Comparison of ENCODE assay signal across 1 cellular context in the genomic region with DNA sequence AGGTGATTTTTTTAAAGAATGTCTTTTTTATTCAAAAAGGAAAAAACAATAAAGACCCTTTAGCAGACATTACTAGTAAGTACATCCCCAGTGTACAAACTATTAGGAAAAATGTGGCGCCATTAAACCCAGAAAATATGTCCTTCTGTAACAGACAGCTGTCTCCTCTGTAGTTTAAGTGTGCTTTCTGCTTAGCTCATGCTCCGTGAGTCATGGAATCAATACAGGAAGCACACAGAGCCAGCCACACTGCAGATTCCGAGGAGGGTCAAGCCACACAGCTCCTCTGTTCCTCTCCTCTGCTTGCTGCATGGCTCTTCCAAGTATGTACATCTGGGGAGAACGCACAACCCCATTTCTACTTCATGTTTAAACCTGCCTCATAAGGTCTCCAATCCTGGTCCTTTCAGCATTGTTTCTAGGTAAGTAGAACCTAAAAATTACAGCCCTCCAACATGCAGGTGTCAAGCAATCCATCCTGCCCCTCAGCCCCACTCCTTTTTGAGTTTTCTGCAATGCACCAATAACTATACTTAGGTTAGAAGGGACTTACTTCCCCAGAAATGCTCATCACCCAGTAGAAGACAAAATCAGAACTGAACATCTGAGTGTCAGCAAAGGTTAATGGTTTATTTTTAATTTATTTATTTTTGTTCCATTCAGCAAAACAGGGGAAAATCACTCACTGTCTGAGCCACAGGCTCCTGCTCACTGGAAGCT.
TF ChIP-seq lines count a peak whose summit lies in the region.

No MANE protein-coding gene starts in this region.

TF ChIP-seq in K562, 482 proteins besides CTCF, POLR2A, EP300 and RAD21 (continued from another document and continues in another):
- TF ChIP-seq, protein P1, sequence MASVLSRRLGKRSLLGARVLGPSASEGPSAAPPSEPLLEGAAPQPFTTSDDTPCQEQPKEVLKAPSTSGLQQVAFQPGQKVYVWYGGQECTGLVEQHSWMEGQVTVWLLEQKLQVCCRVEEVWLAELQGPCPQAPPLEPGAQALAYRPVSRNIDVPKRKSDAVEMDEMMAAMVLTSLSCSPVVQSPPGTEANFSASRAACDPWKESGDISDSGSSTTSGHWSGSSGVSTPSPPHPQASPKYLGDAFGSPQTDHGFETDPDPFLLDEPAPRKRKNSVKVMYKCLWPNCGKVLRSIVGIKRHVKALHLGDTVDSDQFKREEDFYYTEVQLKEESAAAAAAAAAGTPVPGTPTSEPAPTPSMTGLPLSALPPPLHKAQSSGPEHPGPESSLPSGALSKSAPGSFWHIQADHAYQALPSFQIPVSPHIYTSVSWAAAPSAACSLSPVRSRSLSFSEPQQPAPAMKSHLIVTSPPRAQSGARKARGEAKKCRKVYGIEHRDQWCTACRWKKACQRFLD (CRISPR knock-in tag; IDR thresholded peaks at IDR 0.05), result 0 out of 2 replicates have a peak, but pooled peaks have one; percentile 19
- no peak for TF ChIP-seq HNRNPUL1 (IDR thresholded peaks at IDR 0.05; ENCODE audit: low read length)
- no peak for TF ChIP-seq NR2C2 (CRISPR knock-in tag; IDR thresholded peaks at IDR 0.05)
- peak; percentile 50; the same call in 1 of the 2 replicates for TF ChIP-seq NR2C2 (tag; IDR thresholded peaks at IDR 0.05)
- TF ChIP-seq ARNT (IDR thresholded peaks at IDR 0.05), result peak in 1 of 2 experiments; percentile 74; a peak in 1 of 4 replicates
- peak; percentile 60 to 81; a peak in 3 of 4 replicates for TF ChIP-seq FOXK2 (conservative IDR thresholded peaks at IDR 0.05 in 1 of 2, IDR thresholded peaks at IDR 0.05 in 1 of 2; ENCODE audit: low read depth in 2 of 2)
- 0 out of 2 replicates have a peak, but pooled peaks have one; percentile 47 for TF ChIP-seq GTF2E2 (tag; IDR thresholded peaks at IDR 0.05)
- TF ChIP-seq, protein P2, sequence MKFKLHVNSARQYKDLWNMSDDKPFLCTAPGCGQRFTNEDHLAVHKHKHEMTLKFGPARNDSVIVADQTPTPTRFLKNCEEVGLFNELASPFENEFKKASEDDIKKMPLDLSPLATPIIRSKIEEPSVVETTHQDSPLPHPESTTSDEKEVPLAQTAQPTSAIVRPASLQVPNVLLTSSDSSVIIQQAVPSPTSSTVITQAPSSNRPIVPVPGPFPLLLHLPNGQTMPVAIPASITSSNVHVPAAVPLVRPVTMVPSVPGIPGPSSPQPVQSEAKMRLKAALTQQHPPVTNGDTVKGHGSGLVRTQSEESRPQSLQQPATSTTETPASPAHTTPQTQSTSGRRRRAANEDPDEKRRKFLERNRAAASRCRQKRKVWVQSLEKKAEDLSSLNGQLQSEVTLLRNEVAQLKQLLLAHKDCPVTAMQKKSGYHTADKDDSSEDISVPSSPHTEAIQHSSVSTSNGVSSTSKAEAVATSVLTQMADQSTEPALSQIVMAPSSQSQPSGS (CRISPR knock-in tag; IDR thresholded peaks at IDR 0.05), result no peak
- TF ChIP-seq SIRT6 (IDR thresholded peaks at IDR 0.05; ENCODE audit: low read depth, low read length), result no peak
- no peak for TF ChIP-seq TAF7 (tag; IDR thresholded peaks at IDR 0.05)
- TF ChIP-seq PHTF2 (CRISPR knock-in tag; IDR thresholded peaks at IDR 0.05), result no peak
- TF ChIP-seq HNRNPLL (IDR thresholded peaks at IDR 0.05; ENCODE audit: low read depth, low read length, poor library complexity, severe bottlenecking), result no peak
- TF ChIP-seq, protein P3, sequence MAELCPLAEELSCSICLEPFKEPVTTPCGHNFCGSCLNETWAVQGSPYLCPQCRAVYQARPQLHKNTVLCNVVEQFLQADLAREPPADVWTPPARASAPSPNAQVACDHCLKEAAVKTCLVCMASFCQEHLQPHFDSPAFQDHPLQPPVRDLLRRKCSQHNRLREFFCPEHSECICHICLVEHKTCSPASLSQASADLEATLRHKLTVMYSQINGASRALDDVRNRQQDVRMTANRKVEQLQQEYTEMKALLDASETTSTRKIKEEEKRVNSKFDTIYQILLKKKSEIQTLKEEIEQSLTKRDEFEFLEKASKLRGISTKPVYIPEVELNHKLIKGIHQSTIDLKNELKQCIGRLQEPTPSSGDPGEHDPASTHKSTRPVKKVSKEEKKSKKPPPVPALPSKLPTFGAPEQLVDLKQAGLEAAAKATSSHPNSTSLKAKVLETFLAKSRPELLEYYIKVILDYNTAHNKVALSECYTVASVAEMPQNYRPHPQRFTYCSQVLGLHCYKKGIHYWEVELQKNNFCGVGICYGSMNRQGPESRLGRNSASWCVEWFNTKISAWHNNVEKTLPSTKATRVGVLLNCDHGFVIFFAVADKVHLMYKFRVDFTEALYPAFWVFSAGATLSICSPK (IDR thresholded peaks at IDR 0.05; ENCODE audit: borderline replicate concordance), result no peak
- no peak for TF ChIP-seq ARID2 (IDR thresholded peaks at IDR 0.05)
- TF ChIP-seq, protein P4, sequence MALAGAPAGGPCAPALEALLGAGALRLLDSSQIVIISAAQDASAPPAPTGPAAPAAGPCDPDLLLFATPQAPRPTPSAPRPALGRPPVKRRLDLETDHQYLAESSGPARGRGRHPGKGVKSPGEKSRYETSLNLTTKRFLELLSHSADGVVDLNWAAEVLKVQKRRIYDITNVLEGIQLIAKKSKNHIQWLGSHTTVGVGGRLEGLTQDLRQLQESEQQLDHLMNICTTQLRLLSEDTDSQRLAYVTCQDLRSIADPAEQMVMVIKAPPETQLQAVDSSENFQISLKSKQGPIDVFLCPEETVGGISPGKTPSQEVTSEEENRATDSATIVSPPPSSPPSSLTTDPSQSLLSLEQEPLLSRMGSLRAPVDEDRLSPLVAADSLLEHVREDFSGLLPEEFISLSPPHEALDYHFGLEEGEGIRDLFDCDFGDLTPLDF (CRISPR knock-in tag; IDR thresholded peaks at IDR 0.05), result no peak
- no peak for TF ChIP-seq ZNF436 (CRISPR knock-in tag; IDR thresholded peaks at IDR 0.05)
- 0 out of 2 replicates have a peak, but pooled peaks have one; percentile 64 for TF ChIP-seq TGIF2 (CRISPR knock-in tag; IDR thresholded peaks at IDR 0.05)
- no peak for TF ChIP-seq TAF15 (IDR thresholded peaks at IDR 0.05; ENCODE audit: low read depth, low read length)
- TF ChIP-seq CBX8 (IDR thresholded peaks at IDR 0.05; ENCODE audit: borderline replicate concordance, extremely low read depth, low read depth, low read length, poor library complexity, severe bottlenecking), result no peak
- peak; percentile 15; the same call in 1 of the 2 replicates for TF ChIP-seq BHLHE40 (IDR thresholded peaks at IDR 0.05; ENCODE audit: low read length)
- TF ChIP-seq, protein P5, sequence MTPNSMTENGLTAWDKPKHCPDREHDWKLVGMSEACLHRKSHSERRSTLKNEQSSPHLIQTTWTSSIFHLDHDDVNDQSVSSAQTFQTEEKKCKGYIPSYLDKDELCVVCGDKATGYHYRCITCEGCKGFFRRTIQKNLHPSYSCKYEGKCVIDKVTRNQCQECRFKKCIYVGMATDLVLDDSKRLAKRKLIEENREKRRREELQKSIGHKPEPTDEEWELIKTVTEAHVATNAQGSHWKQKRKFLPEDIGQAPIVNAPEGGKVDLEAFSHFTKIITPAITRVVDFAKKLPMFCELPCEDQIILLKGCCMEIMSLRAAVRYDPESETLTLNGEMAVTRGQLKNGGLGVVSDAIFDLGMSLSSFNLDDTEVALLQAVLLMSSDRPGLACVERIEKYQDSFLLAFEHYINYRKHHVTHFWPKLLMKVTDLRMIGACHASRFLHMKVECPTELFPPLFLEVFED (CRISPR knock-in tag; conservative IDR thresholded peaks at IDR 0.05), result no peak
- TF ChIP-seq, protein P6, sequence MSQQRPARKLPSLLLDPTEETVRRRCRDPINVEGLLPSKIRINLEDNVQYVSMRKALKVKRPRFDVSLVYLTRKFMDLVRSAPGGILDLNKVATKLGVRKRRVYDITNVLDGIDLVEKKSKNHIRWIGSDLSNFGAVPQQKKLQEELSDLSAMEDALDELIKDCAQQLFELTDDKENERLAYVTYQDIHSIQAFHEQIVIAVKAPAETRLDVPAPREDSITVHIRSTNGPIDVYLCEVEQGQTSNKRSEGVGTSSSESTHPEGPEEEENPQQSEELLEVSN (IDR thresholded peaks at IDR 0.05; ENCODE audit: borderline replicate concordance in 1 of 2, extremely low read depth in 1 of 2, insufficient read depth in 1 of 2, insufficient read length in 1 of 2, low read depth in 1 of 2, low read length in 1 of 2, poor library complexity in 1 of 2, severe bottlenecking in 1 of 2), result peak in 1 of 2 experiments; percentile 30
- TF ChIP-seq, protein P7, sequence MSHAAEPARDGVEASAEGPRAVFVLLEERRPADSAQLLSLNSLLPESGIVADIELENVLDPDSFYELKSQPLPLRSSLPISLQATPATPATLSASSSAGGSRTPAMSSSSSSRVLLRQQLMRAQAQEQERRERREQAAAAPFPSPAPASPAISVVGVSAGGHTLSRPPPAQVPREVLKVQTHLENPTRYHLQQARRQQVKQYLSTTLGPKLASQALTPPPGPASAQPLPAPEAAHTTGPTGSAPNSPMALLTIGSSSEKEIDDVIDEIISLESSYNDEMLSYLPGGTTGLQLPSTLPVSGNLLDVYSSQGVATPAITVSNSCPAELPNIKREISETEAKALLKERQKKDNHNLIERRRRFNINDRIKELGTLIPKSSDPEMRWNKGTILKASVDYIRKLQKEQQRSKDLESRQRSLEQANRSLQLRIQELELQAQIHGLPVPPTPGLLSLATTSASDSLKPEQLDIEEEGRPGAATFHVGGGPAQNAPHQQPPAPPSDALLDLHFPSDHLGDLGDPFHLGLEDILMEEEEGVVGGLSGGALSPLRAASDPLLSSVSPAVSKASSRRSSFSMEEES (CRISPR knock-in tag; IDR thresholded peaks at IDR 0.05), result no peak
- TF ChIP-seq BDP1 (IDR thresholded peaks at IDR 0.05; ENCODE audit: insufficient read depth, insufficient read length), result no peak
- TF ChIP-seq SMARCE1 (IDR thresholded peaks at IDR 0.05), result peak; percentile 88
- peak; percentile 90 for TF ChIP-seq MAFF (IDR thresholded peaks at IDR 0.05; ENCODE audit: low read length)
- peak; percentile 97 for TF ChIP-seq NFE2 (IDR thresholded peaks at IDR 0.05; ENCODE audit: low read depth)
- TF ChIP-seq ZC3H4 (CRISPR knock-in tag; IDR thresholded peaks at IDR 0.05; ENCODE audit: borderline replicate concordance), result no peak
- TF ChIP-seq, protein P8, sequence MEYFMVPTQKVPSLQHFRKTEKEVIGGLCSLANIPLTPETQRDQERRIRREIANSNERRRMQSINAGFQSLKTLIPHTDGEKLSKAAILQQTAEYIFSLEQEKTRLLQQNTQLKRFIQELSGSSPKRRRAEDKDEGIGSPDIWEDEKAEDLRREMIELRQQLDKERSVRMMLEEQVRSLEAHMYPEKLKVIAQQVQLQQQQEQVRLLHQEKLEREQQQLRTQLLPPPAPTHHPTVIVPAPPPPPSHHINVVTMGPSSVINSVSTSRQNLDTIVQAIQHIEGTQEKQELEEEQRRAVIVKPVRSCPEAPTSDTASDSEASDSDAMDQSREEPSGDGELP (CRISPR knock-in tag; IDR thresholded peaks at IDR 0.05; ENCODE audit: borderline replicate concordance), result peak; percentile 12; the same call in 1 of the 2 replicates
- TF ChIP-seq JUNB (CRISPR knock-in tag; conservative IDR thresholded peaks at IDR 0.05), result peak; percentile 49; the same call in 1 of the 2 replicates
- TF ChIP-seq TCFL5 (CRISPR knock-in tag; conservative IDR thresholded peaks at IDR 0.05), result no peak
- TF ChIP-seq, protein P9, sequence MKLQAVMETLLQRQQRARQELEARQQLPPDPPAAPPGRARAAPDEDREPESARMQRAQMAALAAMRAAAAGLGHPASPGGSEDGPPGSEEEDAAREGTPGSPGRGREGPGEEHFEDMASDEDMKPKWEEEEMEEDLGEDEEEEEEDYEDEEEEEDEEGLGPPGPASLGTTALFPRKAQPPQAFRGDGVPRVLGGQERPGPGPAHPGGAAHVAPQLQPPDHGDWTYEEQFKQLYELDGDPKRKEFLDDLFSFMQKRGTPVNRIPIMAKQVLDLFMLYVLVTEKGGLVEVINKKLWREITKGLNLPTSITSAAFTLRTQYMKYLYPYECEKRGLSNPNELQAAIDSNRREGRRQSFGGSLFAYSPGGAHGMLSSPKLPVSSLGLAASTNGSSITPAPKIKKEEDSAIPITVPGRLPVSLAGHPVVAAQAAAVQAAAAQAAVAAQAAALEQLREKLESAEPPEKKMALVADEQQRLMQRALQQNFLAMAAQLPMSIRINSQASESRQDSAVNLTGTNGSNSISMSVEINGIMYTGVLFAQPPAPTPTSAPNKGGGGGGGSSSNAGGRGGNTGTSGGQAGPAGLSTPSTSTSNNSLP (IDR thresholded peaks at IDR 0.05; ENCODE audit: borderline replicate concordance, low read depth, low read length), result peak; percentile 79; the same call in 1 of the 2 replicates
- TF ChIP-seq SMARCA5 (IDR thresholded peaks at IDR 0.05), result peak; percentile 58; the same call in 1 of the 2 replicates
- TF ChIP-seq, protein P10, sequence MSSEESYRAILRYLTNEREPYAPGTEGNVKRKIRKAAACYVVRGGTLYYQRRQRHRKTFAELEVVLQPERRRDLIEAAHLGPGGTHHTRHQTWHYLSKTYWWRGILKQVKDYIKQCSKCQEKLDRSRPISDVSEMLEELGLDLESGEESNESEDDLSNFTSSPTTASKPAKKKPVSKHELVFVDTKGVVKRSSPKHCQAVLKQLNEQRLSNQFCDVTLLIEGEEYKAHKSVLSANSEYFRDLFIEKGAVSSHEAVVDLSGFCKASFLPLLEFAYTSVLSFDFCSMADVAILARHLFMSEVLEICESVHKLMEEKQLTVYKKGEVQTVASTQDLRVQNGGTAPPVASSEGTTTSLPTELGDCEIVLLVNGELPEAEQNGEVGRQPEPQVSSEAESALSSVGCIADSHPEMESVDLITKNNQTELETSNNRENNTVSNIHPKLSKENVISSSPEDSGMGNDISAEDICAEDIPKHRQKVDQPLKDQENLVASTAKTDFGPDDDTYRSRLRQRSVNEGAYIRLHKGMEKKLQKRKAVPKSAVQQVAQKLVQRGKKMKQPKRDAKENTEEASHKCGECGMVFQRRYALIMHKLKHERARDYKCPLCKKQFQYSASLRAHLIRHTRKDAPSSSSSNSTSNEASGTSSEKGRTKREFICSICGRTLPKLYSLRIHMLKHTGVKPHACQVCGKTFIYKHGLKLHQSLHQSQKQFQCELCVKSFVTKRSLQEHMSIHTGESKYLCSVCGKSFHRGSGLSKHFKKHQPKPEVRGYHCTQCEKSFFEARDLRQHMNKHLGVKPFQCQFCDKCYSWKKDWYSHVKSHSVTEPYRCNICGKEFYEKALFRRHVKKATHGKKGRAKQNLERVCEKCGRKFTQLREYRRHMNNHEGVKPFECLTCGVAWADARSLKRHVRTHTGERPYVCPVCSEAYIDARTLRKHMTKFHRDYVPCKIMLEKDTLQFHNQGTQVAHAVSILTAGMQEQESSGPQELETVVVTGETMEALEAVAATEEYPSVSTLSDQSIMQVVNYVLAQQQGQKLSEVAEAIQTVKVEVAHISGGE (CRISPR knock-in tag; IDR thresholded peaks at IDR 0.05), result peak in 1 of 3 experiments; percentile 56; a peak in 1 of 6 replicates
- TF ChIP-seq NR3C1 (CRISPR knock-in tag; IDR thresholded peaks at IDR 0.05), result no peak
- TF ChIP-seq TEAD4 (IDR thresholded peaks at IDR 0.05; ENCODE audit: low read length), result peak; percentile 60
- TF ChIP-seq TEAD4 (CRISPR knock-in tag; IDR thresholded peaks at IDR 0.05; ENCODE audit: borderline replicate concordance), result no peak
